Comparison of ENCODE assay signal across 31 cellular contexts in genomic region chr3:95151590-95151989, GRCh38.
"Had no signal": no experiment of that assay in that cellular context is flagged by ENCODE, and none has a peak within 500 bp of the region (broad histone marks: within the 10 kb centered on the region; RNA-seq: fewer than 3 reads in every experiment).

No MANE protein-coding gene starts in this region.

- H3K4me3 ChIP-seq: cardiac muscle cell had no signal

- H3K9me3 Mint-ChIP-seq: activated CD4-positive, alpha-beta T cell treated with anti-CD3 and anti-CD28 coated beads, Interleukin-2, amount 10 ng/mL, durations not matched to agents 24 days and 14 days had no signal

- DNase-seq: activated CD4-positive, alpha-beta T cell treated with anti-CD3 and anti-CD28 coated beads, Interleukin-2, amount 10 ng/mL, durations not matched to agents 24 days and 14 days; activated CD4-positive, alpha-beta T cell treated with anti-CD3 and anti-CD28 coated beads, Interleukin-2, amount 50 U/mL, for 4 hours; activated CD8-positive, alpha-beta T cell treated with anti-CD3 and anti-CD28 coated beads for 36 hours; activated effector memory CD4-positive, alpha-beta T cell treated with anti-CD3 and anti-CD28 coated beads, Interleukin-2, amount 50 U/mL, for 16 hours; activated naive CD4-positive, alpha-beta T cell; activated naive CD4-positive, alpha-beta T cell treated with anti-CD3 and anti-CD28 coated beads, Interleukin-2, amount 50 U/mL, for 16 hours; activated naive CD8-positive, alpha-beta T cell treated with anti-CD3 and anti-CD28 coated beads for 36 hours; activated T-cell treated with anti-CD3 and anti-CD28 coated beads, Interleukin-2, amount 50 U/mL, for 1 hour; activated T-cell treated with anti-CD3 and anti-CD28 coated beads, Interleukin-2, amount 50 U/mL, for 72 hours; amniotic stem cell; aorta; NCI-H1048; NCI-H1105 treated with DMSO at 0.1 percent for 48 hours; NCI-H1436; NCI-H1694; NCI-H1930; NCI-H2081 treated with DMSO at 0.1 percent for 48 hours; NCI-H226; NCI-H446 treated with DMSO at 0.1 percent for 48 hours; NCI-H524; PC-3; SIG-M5; T-helper 1 cell; T-helper 2 cell; T-helper 9 cell; WERI-Rb-1 had no signal

- H3K4me3 Mint-ChIP-seq: activated CD4-positive, alpha-beta T cell treated with anti-CD3 and anti-CD28 coated beads, Interleukin-2, amount 10 ng/mL, durations not matched to agents 24 days and 14 days; activated CD8-positive, alpha-beta T cell treated with anti-CD3 and anti-CD28 coated beads for 36 hours; activated naive CD8-positive, alpha-beta T cell treated with anti-CD3 and anti-CD28 coated beads for 36 hours; activated T-cell treated with anti-CD3 and anti-CD28 coated beads, Interleukin-2, amount 50 U/mL, for 72 hours; activated T-helper 17 cell treated with anti-CD3 and anti-CD28 coated beads, Interleukin-2, amount 50 U/mL, for 72 hours; central memory CD8-positive, alpha-beta T cell had no signal

- H3K9ac ChIP-seq: KMS-11 had no signal

- H3K27ac Mint-ChIP-seq: activated CD4-positive, alpha-beta T cell treated with anti-CD3 and anti-CD28 coated beads, Interleukin-2, amount 10 ng/mL, durations not matched to agents 24 days and 14 days; activated CD8-positive, alpha-beta T cell treated with anti-CD3 and anti-CD28 coated beads for 36 hours; activated naive CD8-positive, alpha-beta T cell treated with anti-CD3 and anti-CD28 coated beads for 36 hours; activated T-cell treated with anti-CD3 and anti-CD28 coated beads, Interleukin-2, amount 50 U/mL, for 72 hours; activated T-helper 17 cell treated with anti-CD3 and anti-CD28 coated beads, Interleukin-2, amount 50 U/mL, for 72 hours had no signal

- H3K27me3 ChIP-seq: cardiac muscle cell had no signal

- H3K27ac ChIP-seq: cardiac muscle cell, KMS-11, RWPE1, WERI-Rb-1 had no signal

- H3K4me2 ChIP-seq: KMS-11 had no signal

- H3K36me3 Mint-ChIP-seq: activated naive CD8-positive, alpha-beta T cell treated with anti-CD3 and anti-CD28 coated beads for 36 hours had no signal

- H3K27me3 Mint-ChIP-seq: activated CD4-positive, alpha-beta T cell treated with anti-CD3 and anti-CD28 coated beads, Interleukin-2, amount 10 ng/mL, durations not matched to agents 24 days and 14 days; activated CD8-positive, alpha-beta T cell treated with anti-CD3 and anti-CD28 coated beads for 36 hours; activated naive CD8-positive, alpha-beta T cell treated with anti-CD3 and anti-CD28 coated beads for 36 hours; activated T-helper 17 cell treated with anti-CD3 and anti-CD28 coated beads, Interleukin-2, amount 50 U/mL, for 72 hours; central memory CD8-positive, alpha-beta T cell had no signal

- H3K4me1 Mint-ChIP-seq: activated CD4-positive, alpha-beta T cell treated with anti-CD3 and anti-CD28 coated beads, Interleukin-2, amount 10 ng/mL, durations not matched to agents 24 days and 14 days; activated naive CD8-positive, alpha-beta T cell treated with anti-CD3 and anti-CD28 coated beads for 36 hours; activated T-helper 17 cell treated with anti-CD3 and anti-CD28 coated beads, Interleukin-2, amount 50 U/mL, for 72 hours; central memory CD8-positive, alpha-beta T cell had no signal

- H3K36me3 ChIP-seq: cardiac muscle cell, WERI-Rb-1 had no signal
